In the genomic region with DNA sequence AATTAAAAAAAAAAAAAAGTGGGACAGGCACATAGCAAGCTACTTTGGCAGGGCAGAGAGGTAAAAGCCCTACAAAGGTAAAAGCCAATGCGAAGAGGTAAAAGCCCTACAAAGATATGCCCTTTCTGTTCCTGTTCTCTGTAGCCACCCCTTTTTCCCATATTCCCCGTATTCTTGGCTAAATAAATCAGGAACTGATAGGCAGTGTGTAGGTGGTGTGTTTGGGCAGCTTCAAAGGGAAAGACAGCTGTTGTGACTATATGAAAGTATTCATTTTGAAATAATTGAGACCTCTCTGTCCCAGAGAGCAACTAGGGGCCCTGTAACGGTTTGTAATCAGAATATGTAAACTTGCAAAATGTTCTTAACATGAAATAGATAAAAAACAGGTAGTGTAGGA, we compare ENCODE assay signal across 24 cellular contexts.
"Had no signal": no experiment of that assay in that cellular context is flagged by ENCODE, and none has a peak within 500 bp of the region (broad histone marks: within the 10 kb centered on the region; RNA-seq: fewer than 3 reads in every experiment).

No MANE protein-coding gene starts in this region.

- H3K4me3 ChIP-seq: coronary artery, esophagus squamous epithelium, lower lobe of right lung, prostate gland, right atrium auricular region, smooth muscle cell, thoracic aorta, tibial nerve, upper lobe of left lung, uterus had no signal

- H3K27me3 ChIP-seq: right atrium auricular region, tibial nerve, upper lobe of left lung, uterus had no signal

- H3K4me2 ChIP-seq: smooth muscle cell had no signal

- FAIRE-seq: endometrium, keratinocyte had no signal

- H3K27me3 Mint-ChIP-seq: naive B cell; stimulated activated memory B cell treated with anti-CD40 and anti-IgM and Interleukin-4, amounts not matched to agents 10 μg/mL and 1 μg/mL and 100 μg/mL, for 72 hours had no signal

- H3K4me3 Mint-ChIP-seq: effector memory CD8-positive, alpha-beta T cell; natural killer cell treated with Interleukin-12 subunit alpha and Interleukin-12 subunit beta and Interleukin-15 and Interleukin-18, amount 100 ng/mL, for 72 hours; neural crest cell; stimulated activated memory B cell treated with anti-CD40 and anti-IgM and Interleukin-4, amounts not matched to agents 10 μg/mL and 1 μg/mL and 100 μg/mL, for 72 hours; stimulated activated naive CD8-positive, alpha-beta T cell treated with anti-CD3 and anti-CD28 coated beads, Interleukin-15, Interleukin-2, amounts not matched to agents 100 ng/mL and 50 ng/mL, for 24 hours had no signal

- H3K27ac Mint-ChIP-seq: effector memory CD8-positive, alpha-beta T cell; natural killer cell treated with Interleukin-12 subunit alpha and Interleukin-12 subunit beta and Interleukin-15 and Interleukin-18, amount 100 ng/mL, for 72 hours; stimulated activated memory B cell treated with anti-CD40 and anti-IgM and Interleukin-4, amounts not matched to agents 10 μg/mL and 1 μg/mL and 100 μg/mL, for 72 hours; stimulated activated naive CD8-positive, alpha-beta T cell treated with anti-CD3 and anti-CD28 coated beads, Interleukin-15, Interleukin-2, amounts not matched to agents 100 ng/mL and 50 ng/mL, for 24 hours had no signal

- H3K9me3 ChIP-seq: lower lobe of right lung, prostate gland, right atrium auricular region, thoracic aorta, upper lobe of left lung, uterus had no signal

- ATAC-seq: effector memory CD8-positive, alpha-beta T cell; left ventricle myocardium superior; lower lobe of right lung; natural killer cell treated with Interleukin-12 subunit alpha and Interleukin-12 subunit beta and Interleukin-15 and Interleukin-18, amount 100 ng/mL, for 72 hours; sciatic nerve; stimulated activated memory B cell treated with anti-CD40 and anti-IgM and Interleukin-4, amounts not matched to agents 10 μg/mL and 1 μg/mL and 100 μg/mL, for 72 hours had no signal

- DNase-seq: effector memory CD8-positive, alpha-beta T cell; erythroblast; esophagus squamous epithelium; foreskin melanocyte; left ventricle myocardium superior; lower lobe of right lung; naive B cell; stimulated activated CD4-positive, alpha-beta T cell treated with anti-CD3 and anti-CD28 coated beads, Interleukin-2, amount 100 ng/mL, for 24 hours; stimulated activated CD4-positive, alpha-beta T cell treated with anti-CD3 and anti-CD28 coated beads, Interleukin-4, amount 100 ng/mL, for 4 hours; upper lobe of left lung; uterus had no signal

- H3K36me3 ChIP-seq: esophagus squamous epithelium, lower lobe of right lung, prostate gland, right atrium auricular region, thoracic aorta, tibial nerve, upper lobe of left lung, uterus had no signal

- H3K27ac ChIP-seq: coronary artery, esophagus squamous epithelium, lower lobe of right lung, prostate gland, right atrium auricular region, thoracic aorta, tibial nerve, upper lobe of left lung, uterus had no signal

- H3K4me1 ChIP-seq: lower lobe of right lung, prostate gland, right atrium auricular region, tibial nerve, upper lobe of left lung, uterus had no signal

- H3K36me3 Mint-ChIP-seq: naive B cell; natural killer cell treated with Interleukin-12 subunit alpha and Interleukin-12 subunit beta and Interleukin-15 and Interleukin-18, amount 100 ng/mL, for 72 hours; stimulated activated memory B cell treated with anti-CD40 and anti-IgM and Interleukin-4, amounts not matched to agents 10 μg/mL and 1 μg/mL and 100 μg/mL, for 72 hours had no signal

- H3K9me3 Mint-ChIP-seq: effector memory CD8-positive, alpha-beta T cell; naive B cell; natural killer cell treated with Interleukin-12 subunit alpha and Interleukin-12 subunit beta and Interleukin-15 and Interleukin-18, amount 100 ng/mL, for 72 hours; neural crest cell; stimulated activated memory B cell treated with anti-CD40 and anti-IgM and Interleukin-4, amounts not matched to agents 10 μg/mL and 1 μg/mL and 100 μg/mL, for 72 hours; stimulated activated naive CD8-positive, alpha-beta T cell treated with anti-CD3 and anti-CD28 coated beads, Interleukin-15, Interleukin-2, amounts not matched to agents 100 ng/mL and 50 ng/mL, for 24 hours had no signal
